2 cellular contexts compared by ENCODE assay signal in the genomic region with DNA sequence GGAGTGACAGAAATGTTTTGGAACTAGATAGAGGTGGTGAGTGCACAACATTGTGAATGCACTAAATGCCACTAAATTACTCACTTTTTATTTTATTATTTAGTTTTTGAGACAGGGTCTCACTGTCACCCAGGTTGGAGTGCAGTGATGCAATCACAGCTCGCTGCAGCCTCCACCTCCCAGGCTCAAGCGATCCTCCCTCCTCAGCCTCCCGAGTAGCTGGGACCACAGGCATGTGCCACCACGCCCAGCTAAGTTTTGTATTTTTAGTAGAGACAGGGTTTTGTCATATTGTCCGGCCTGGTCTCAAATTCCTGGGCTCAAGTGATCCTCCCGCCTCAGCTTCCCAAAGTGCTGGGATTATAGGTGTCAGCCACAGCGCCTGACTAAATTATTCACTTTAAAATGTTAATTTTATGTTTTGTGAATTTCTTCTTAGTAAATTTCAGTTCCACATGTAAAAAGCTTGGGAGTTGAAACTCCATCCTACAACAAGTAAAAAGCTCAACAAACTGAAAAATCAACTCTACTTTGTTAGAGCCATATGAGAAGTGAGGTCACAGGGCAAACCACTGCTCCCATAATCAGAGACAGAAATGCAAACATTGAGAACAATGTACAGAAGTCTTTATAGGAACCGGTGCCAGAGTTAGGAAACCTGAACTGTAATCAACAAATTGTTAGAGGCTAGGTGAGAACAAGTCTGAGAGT.
TF ChIP-seq lines count a peak whose summit lies in the region.

No MANE protein-coding gene starts in this region.

TF ChIP-seq in HepG2, 621 proteins besides CTCF, POLR2A, EP300 and RAD21 (continues in another document):
- peak; percentile 91 for TF ChIP-seq ZNF770 (CRISPR knock-in tag; IDR thresholded peaks at IDR 0.05)
- no peak for TF ChIP-seq KLF13 (CRISPR knock-in tag; IDR thresholded peaks at IDR 0.05)
- TF ChIP-seq ZSCAN30 (CRISPR knock-in tag; IDR thresholded peaks at IDR 0.05) = no peak
- no peak for TF ChIP-seq ETV6 (CRISPR knock-in tag; conservative IDR thresholded peaks at IDR 0.05)
- peak; percentile 6; the same call in 1 of the 2 replicates for TF ChIP-seq RARA (CRISPR knock-in tag; IDR thresholded peaks at IDR 0.05)
- no peak for TF ChIP-seq SP1 (IDR thresholded peaks at IDR 0.05)
- no peak for TF ChIP-seq SP1 (CRISPR knock-in tag; IDR thresholded peaks at IDR 0.05)
- no peak for TF ChIP-seq ELF1 (CRISPR knock-in tag; IDR thresholded peaks at IDR 0.05)
- TF ChIP-seq, protein P1, sequence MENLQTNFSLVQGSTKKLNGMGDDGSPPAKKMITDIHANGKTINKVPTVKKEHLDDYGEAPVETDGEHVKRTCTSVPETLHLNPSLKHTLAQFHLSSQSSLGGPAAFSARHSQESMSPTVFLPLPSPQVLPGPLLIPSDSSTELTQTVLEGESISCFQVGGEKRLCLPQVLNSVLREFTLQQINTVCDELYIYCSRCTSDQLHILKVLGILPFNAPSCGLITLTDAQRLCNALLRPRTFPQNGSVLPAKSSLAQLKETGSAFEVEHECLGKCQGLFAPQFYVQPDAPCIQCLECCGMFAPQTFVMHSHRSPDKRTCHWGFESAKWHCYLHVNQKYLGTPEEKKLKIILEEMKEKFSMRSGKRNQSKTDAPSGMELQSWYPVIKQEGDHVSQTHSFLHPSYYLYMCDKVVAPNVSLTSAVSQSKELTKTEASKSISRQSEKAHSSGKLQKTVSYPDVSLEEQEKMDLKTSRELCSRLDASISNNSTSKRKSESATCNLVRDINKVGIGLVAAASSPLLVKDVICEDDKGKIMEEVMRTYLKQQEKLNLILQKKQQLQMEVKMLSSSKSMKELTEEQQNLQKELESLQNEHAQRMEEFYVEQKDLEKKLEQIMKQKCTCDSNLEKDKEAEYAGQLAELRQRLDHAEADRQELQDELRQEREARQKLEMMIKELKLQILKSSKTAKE (CRISPR knock-in tag; IDR thresholded peaks at IDR 0.05; ENCODE audit: borderline replicate concordance) = no peak
- TF ChIP-seq SSRP1 (CRISPR knock-in tag; IDR thresholded peaks at IDR 0.05) = no peak
- TF ChIP-seq FOXP4 (CRISPR knock-in tag; IDR thresholded peaks at IDR 0.05) = 0 out of 2 replicates have a peak, but pooled peaks have one; percentile 20
- TF ChIP-seq SOX5 (CRISPR knock-in tag; IDR thresholded peaks at IDR 0.05; ENCODE audit: borderline replicate concordance) = peak; percentile 92
- TF ChIP-seq ZNF768 (CRISPR knock-in tag; IDR thresholded peaks at IDR 0.05) = no peak
- TF ChIP-seq, protein P2, sequence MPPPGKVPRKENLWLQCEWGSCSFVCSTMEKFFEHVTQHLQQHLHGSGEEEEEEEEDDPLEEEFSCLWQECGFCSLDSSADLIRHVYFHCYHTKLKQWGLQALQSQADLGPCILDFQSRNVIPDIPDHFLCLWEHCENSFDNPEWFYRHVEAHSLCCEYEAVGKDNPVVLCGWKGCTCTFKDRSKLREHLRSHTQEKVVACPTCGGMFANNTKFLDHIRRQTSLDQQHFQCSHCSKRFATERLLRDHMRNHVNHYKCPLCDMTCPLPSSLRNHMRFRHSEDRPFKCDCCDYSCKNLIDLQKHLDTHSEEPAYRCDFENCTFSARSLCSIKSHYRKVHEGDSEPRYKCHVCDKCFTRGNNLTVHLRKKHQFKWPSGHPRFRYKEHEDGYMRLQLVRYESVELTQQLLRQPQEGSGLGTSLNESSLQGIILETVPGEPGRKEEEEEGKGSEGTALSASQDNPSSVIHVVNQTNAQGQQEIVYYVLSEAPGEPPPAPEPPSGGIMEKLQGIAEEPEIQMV (CRISPR knock-in tag; IDR thresholded peaks at IDR 0.05; ENCODE audit: low read depth) = no peak
- TF ChIP-seq HMG20B (CRISPR knock-in tag; conservative IDR thresholded peaks at IDR 0.05) = peak; percentile 77
- TF ChIP-seq ZNF331 (CRISPR knock-in tag; IDR thresholded peaks at IDR 0.05) = no peak
- no peak for TF ChIP-seq KLF16 (CRISPR knock-in tag; IDR thresholded peaks at IDR 0.05)
- no peak for TF ChIP-seq MATR3 (CRISPR knock-in tag; IDR thresholded peaks at IDR 0.05)
- TF ChIP-seq NFIC (IDR thresholded peaks at IDR 0.05; ENCODE audit: low read length) = no peak
- TF ChIP-seq SOX13 (IDR thresholded peaks at IDR 0.05) = no peak
- TF ChIP-seq SOX13 (CRISPR knock-in tag; conservative IDR thresholded peaks at IDR 0.05 in 1 of 2, IDR thresholded peaks at IDR 0.05 in 1 of 2) = peak in 1 of 2 experiments; percentile 90; a peak in 2 of 4 replicates
- TF ChIP-seq ZMAT3 (CRISPR knock-in tag; conservative IDR thresholded peaks at IDR 0.05) = no peak
- TF ChIP-seq NR2F1 (CRISPR knock-in tag; IDR thresholded peaks at IDR 0.05) = peak in 1 of 2 experiments; percentile 83; a peak in 2 of 4 replicates
- peak; percentile 68; the same call in 1 of the 2 replicates for TF ChIP-seq HMG20A (CRISPR knock-in tag; IDR thresholded peaks at IDR 0.05; ENCODE audit: borderline replicate concordance)
- peak; percentile 46; the same call in 1 of the 2 replicates for TF ChIP-seq TCF7 (IDR thresholded peaks at IDR 0.05; ENCODE audit: low read depth)
- peak; percentile 77 for TF ChIP-seq NR2F2 (IDR thresholded peaks at IDR 0.05; ENCODE audit: borderline replicate concordance, low read depth)
- peak; percentile 38; the same call in 1 of the 2 replicates for TF ChIP-seq SIX1 (CRISPR knock-in tag; IDR thresholded peaks at IDR 0.05; ENCODE audit: borderline replicate concordance)

TF ChIP-seq in endothelial cell of umbilical vein, 7 proteins besides CTCF, POLR2A, EP300 and RAD21:
- TF ChIP-seq JUN (IDR thresholded peaks at IDR 0.05; ENCODE audit: borderline replicate concordance, insufficient read depth, insufficient read length, low read depth) (no peak), MYC (IDR thresholded peaks at IDR 0.05; ENCODE audit: low read depth, low read length) (no peak), EZH2 (IDR thresholded peaks at IDR 0.05; ENCODE audit: borderline replicate concordance, low read depth, low read length, severe bottlenecking) (no peak), POLR2AphosphoS5 (IDR thresholded peaks at IDR 0.05; ENCODE audit: insufficient read depth, low read depth, low read length) (no peak), MAX (IDR thresholded peaks at IDR 0.05; ENCODE audit: insufficient read depth, insufficient read length) (no peak), GATA2 (IDR thresholded peaks at IDR 0.05; ENCODE audit: insufficient read depth, insufficient read length, low read depth, low read length) (no peak), FOS (IDR thresholded peaks at IDR 0.05; ENCODE audit: borderline replicate concordance, insufficient read depth, low read length) (no peak)
